ENCODE assay signal across 8 cellular contexts in genomic region chr4:83536649-83537352, GRCh38. TPM values are rescaled to one million over a fixed set of nuclear protein-coding genes. Genes with fewer than 3 reads are reported as not detected.
DNase-seq lines count a peak whose midpoint lies in the region; ATAC-seq and TF ChIP-seq lines count a peak whose summit lies in the region.

No MANE protein-coding gene starts in this region.

- peak overlapping the region; percentile 77 for H3K9ac ChIP-seq in muscle layer of colon (ENCODE audit: low read length)
- no peak overlapping the region for H3K9ac ChIP-seq in Karpas-422 (ENCODE audit: low read length)

- H3K4me3 ChIP-seq in AG04450 (ENCODE audit: low read depth, low read length) (peak overlapping the region; percentile 89), coronary artery (peak overlapping the region; percentile 81), muscle layer of colon (ENCODE audit: low read depth in 1 of 2, low read length in 2 of 2) (peak overlapping the region; percentile 80 to 89), Karpas-422 (ENCODE audit: low read length) (no peak overlapping the region)

- DNase-seq in AG04450 (ENCODE audit: low read depth, low spot score) (no peak), coronary artery (ENCODE audit: low spot score) (no peak), T1000 (lab: John Stamatoyannopoulos, UW) (no peak), Karpas-422 (no peak), NCI-H2107 treated with DMSO at 0.1 percent for 48 hours (lab: John Stamatoyannopoulos, UW; ENCODE audit: unreplicated experiment) (no peak)

- no peaks in the 10 kb centered on the region for H3K9me3 Mint-ChIP-seq in IgD-negative memory B cell

- no peak overlapping the region for H2AFZ ChIP-seq in Karpas-422 (ENCODE audit: low read length)

- peaks cover 5 to 16% (median 9%) of the 10 kb centered on the region in 3 donors for H3K4me1 Mint-ChIP-seq in IgD-negative memory B cell

- H3K4me2 ChIP-seq in Karpas-422 (ENCODE audit: low read depth, low read length, poor library complexity, severe bottlenecking), result no peak overlapping the region

- CTCF ChIA-PET in AG04450 (lab: Charles Lee), result no interaction called here

- H3K36me3 ChIP-seq in muscle layer of colon (ENCODE audit: insufficient read depth, low read length), result no peaks in the 10 kb centered on the region
- H3K36me3 ChIP-seq in Karpas-422 (ENCODE audit: insufficient read depth, low read length), result no peaks in the 10 kb centered on the region

- no peaks in the 10 kb centered on the region for H3K79me2 ChIP-seq in Karpas-422 (ENCODE audit: low read length)

- no peak for ATAC-seq in GM21367 (IDR thresholded peaks at IDR 0.05; ENCODE audit: unreplicated experiment)

- no peak overlapping the region for H3K27ac Mint-ChIP-seq in IgD-negative memory B cell

- TF ChIP-seq CTCF in AG04450 (IDR thresholded peaks at IDR 0.05; ENCODE audit: low read depth, low read length), result no peak
- no peak for TF ChIP-seq CTCF in coronary artery (IDR thresholded peaks at IDR 0.05)

- no peaks in the 10 kb centered on the region; the same call in 1 of the 2 replicates for H3K9me3 ChIP-seq in AG04450 (ENCODE audit: control insufficient read depth, insufficient read depth, low read length)
- no peaks in the 10 kb centered on the region for H3K9me3 ChIP-seq in muscle layer of colon (ENCODE audit: low read length)
- H3K9me3 ChIP-seq in Karpas-422 (ENCODE audit: low read length), result no peaks in the 10 kb centered on the region

- H3K27me3 Mint-ChIP-seq in IgD-negative memory B cell, result peaks cover 24% of the 10 kb centered on the region

- no peaks in the 10 kb centered on the region for H4K20me1 ChIP-seq in Karpas-422 (ENCODE audit: insufficient read depth, low read depth, low read length)

- H3K9me2 ChIP-seq in Karpas-422 (replicated peaks; ENCODE audit: insufficient read depth, low read length), result no peaks in the 10 kb centered on the region

- H3K27ac ChIP-seq in AG04450 (ENCODE audit: low read depth, low read length), result no peak overlapping the region
- peak overlapping the region in 1 of 2 donors; percentile 12 for H3K27ac ChIP-seq in coronary artery
- H3K27ac ChIP-seq in muscle layer of colon (ENCODE audit: low read depth, low read length), result peak overlapping the region; percentile 59
- H3K27ac ChIP-seq in Karpas-422 (ENCODE audit: low read length), result no peak overlapping the region

- no peaks in the 10 kb centered on the region for H3K36me3 Mint-ChIP-seq in IgD-negative memory B cell

- H3K4me1 ChIP-seq in muscle layer of colon (ENCODE audit: insufficient read depth, low read length) (peaks cover 16% of the 10 kb centered on the region), Karpas-422 (ENCODE audit: low read length) (no peaks in the 10 kb centered on the region)

- peaks cover 7% of the 10 kb centered on the region for H3K27me3 ChIP-seq in AG04450 (ENCODE audit: control insufficient read depth, insufficient read depth, low read length)
- H3K27me3 ChIP-seq in muscle layer of colon (ENCODE audit: control insufficient read depth in 1 of 2, insufficient read depth in 2 of 2, low read length in 2 of 2), result no peaks in the 10 kb centered on the region
- no peaks in the 10 kb centered on the region for H3K27me3 ChIP-seq in Karpas-422 (ENCODE audit: low read length)

- peak overlapping the region; percentile 85 to 98 (median 91) for H3K4me3 Mint-ChIP-seq in IgD-negative memory B cell

- POLR2A ChIA-PET in AG04450 (lab: Yijun Ruan, JAX), result interaction anchor here (1.6 to 2.2 kb wide), 2 partner anchors 9 to 11 kb away, joined by 4 to 6 read pairs; no protein-coding TSS in a partner anchor

RNA-seq across cellular contexts. Expression of gene GPAT3, which starts 0.9 kb away (rescaled TPM):
- polyA plus RNA-seq in AG04450 (2011; rRNA removed) (11.6 and 15.0 TPM in 2 replicates), IgD-negative memory B cell (not detected)
- polyA minus RNA-seq in AG04450 (2011; rRNA and poly(A)+ RNA removed), result 8.3 and 9.6 TPM in 2 replicates
- not detected in 2 replicates for total RNA-seq in Karpas-422 (2014; rRNA removed; shearing (Covaris generic); ENCODE audit: low replicate concordance)

RNA-seq across cellular contexts. Expression of gene ABRAXAS1, which starts 51.9 kb away (rescaled TPM):
- 19.4 and 30.1 TPM in 2 replicates for polyA plus RNA-seq in AG04450 (2011; rRNA removed)
- polyA minus RNA-seq in AG04450 (2011; rRNA and poly(A)+ RNA removed), result 9.6 and 20.5 TPM in 2 replicates
- polyA plus RNA-seq in IgD-negative memory B cell, result 7.6 TPM
- 8.1 and 18.9 TPM in 2 replicates for total RNA-seq in Karpas-422 (2014; rRNA removed; shearing (Covaris generic); ENCODE audit: low replicate concordance)

Comparison
In these comparisons a context has a peak if more than half of its experiments do, and no peak if none do; other contexts are left out.
1. RNA of gene GPAT3, which starts 0.9 kb away (polyA plus RNA-seq): 11.6 to 15.0 TPM in AG04450; not detected in IgD-negative memory B cell (single experiment); every median in the first group is over 10 times any median in the second.